Comparison of ENCODE assay signal across 8 cellular contexts in the genomic region with DNA sequence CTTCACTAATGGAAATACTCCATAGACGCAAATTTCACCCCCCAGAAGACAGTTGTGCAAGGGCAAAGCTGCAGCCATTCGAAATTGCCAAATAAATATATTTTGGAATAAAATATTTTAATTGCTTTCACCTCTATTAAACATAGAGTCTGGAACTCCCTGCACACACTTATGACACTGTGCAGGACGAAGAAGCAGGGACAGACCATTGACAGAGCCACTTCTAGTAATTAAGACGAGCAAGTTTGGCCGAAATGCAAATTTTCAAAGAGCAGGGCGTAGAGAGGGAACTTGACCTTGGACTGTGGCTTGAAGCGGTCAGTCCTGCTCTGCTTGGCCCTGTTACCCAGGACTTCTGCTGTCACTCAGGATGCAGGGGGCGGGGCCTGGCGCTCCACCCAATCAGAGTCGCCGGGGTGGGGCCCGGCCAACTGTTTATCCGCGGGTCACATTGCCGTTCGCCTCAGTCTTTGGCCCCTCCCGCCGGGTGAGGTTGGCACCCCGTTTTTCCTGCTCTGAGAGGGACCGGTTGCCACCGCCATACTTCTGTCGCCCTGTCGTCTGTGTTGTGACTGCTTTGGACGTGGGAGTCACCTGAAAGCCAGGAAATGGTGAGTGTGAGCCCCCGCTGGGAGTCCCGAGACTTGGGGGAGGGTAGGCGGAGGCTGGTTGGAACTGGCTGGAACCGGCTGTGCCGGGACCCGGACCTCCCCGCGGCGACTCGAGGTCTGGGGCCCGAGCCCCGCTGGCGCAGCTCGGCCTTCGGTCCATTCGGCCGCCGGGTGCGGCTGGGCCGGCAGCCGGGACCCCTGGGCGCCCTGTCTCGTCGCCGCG. TPM values are rescaled to one million over a fixed set of nuclear protein-coding genes. Genes with fewer than 3 reads are reported as not detected.
DNase-seq lines count a peak whose midpoint lies in the region; ATAC-seq, FAIRE-seq and TF ChIP-seq lines count a peak whose summit lies in the region.

A gene (plus strand): TSS at position 466 of the 834 bp plus-strand sequence. CDS start 143 bp downstream, at position 609.

- DNase-seq in D721Med (ENCODE audit: insufficient read length, low spot score): peak; percentile 77
- DNase-seq in NCI-H146 (lab: John Stamatoyannopoulos, UW): peak; percentile 96
- peak; percentile 69 for DNase-seq in activated CD4-positive, alpha-beta T cell treated with anti-CD3 and anti-CD28 coated beads, Interleukin-2, amount 10 ng/mL, durations not matched to agents 7 days and 5 days
- peak; percentile 88 for DNase-seq in dedifferentiated amniotic fluid mesenchymal stem cell (ENCODE audit: extremely low spot score)
- DNase-seq in left colon: peak; percentile 98
- peak; percentile 65 to 78 for DNase-seq in stimulated activated CD4-positive, alpha-beta T cell treated with anti-CD3 and anti-CD28 coated beads, Interleukin-15, amount 100 ng/mL, for 48 hours (ENCODE audit: low read depth in 2 of 2)
- no peak for DNase-seq in NCI-H2171 (lab: John Stamatoyannopoulos, UW)

- H3K4me3 Mint-ChIP-seq in activated CD4-positive, alpha-beta T cell treated with anti-CD3 and anti-CD28 coated beads, Interleukin-2, amount 10 ng/mL, durations not matched to agents 7 days and 5 days: peak within 1 kb of the TSS; percentile 78

- peaks cover 8% of the 10 kb centered on the region for H3K9me3 Mint-ChIP-seq in activated CD4-positive, alpha-beta T cell treated with anti-CD3 and anti-CD28 coated beads, Interleukin-2, amount 10 ng/mL, durations not matched to agents 7 days and 5 days

- ATAC-seq in GM21737 (IDR thresholded peaks at IDR 0.05; ENCODE audit: unreplicated experiment): peak; percentile 83
- ATAC-seq in left colon: peak; percentile 97

- CTCF ChIA-PET in activated CD4-positive, alpha-beta T cell treated with anti-CD3 and anti-CD28 coated beads, Interleukin-2, amount 10 ng/mL, durations not matched to agents 7 days and 5 days (lab: Charles Lee): no interaction called here

- POLR2A ChIA-PET in activated CD4-positive, alpha-beta T cell treated with anti-CD3 and anti-CD28 coated beads, Interleukin-2, amount 10 ng/mL, durations not matched to agents 7 days and 5 days (lab: Charles Lee): no interaction called here

- peaks cover 10% of the 10 kb centered on the region for H3K4me1 Mint-ChIP-seq in activated CD4-positive, alpha-beta T cell treated with anti-CD3 and anti-CD28 coated beads, Interleukin-2, amount 10 ng/mL, durations not matched to agents 7 days and 5 days

- intact Hi-C loops in left colon (cut with DNase I, micrococcal nuclease): no loop called here

- FAIRE-seq in D721Med (lab: Jason Lieb, UNC): no peak

- H3K27ac Mint-ChIP-seq in activated CD4-positive, alpha-beta T cell treated with anti-CD3 and anti-CD28 coated beads, Interleukin-2, amount 10 ng/mL, durations not matched to agents 7 days and 5 days: peak within 1 kb of the TSS; percentile 88

- H3K27me3 Mint-ChIP-seq in activated CD4-positive, alpha-beta T cell treated with anti-CD3 and anti-CD28 coated beads, Interleukin-2, amount 10 ng/mL, durations not matched to agents 7 days and 5 days: no peaks in the 10 kb centered on the region

- TF ChIP-seq CTCF in D721Med (IDR thresholded peaks at IDR 0.05; ENCODE audit: insufficient read depth, missing control alignments): no peak

- H3K36me3 Mint-ChIP-seq in activated CD4-positive, alpha-beta T cell treated with anti-CD3 and anti-CD28 coated beads, Interleukin-2, amount 10 ng/mL, durations not matched to agents 7 days and 5 days (ENCODE audit: low read depth): peaks cover 6% of the 10 kb centered on the region

RNA-seq across cellular contexts. Expression of the gene that starts here (rescaled TPM):
- total RNA-seq in activated CD4-positive, alpha-beta T cell treated with anti-CD3 and anti-CD28 coated beads, Interleukin-2, amount 10 ng/mL, durations not matched to agents 7 days and 5 days: 1 to 10 TPM; 3.5 to 3.6 TPM
- 10 to 100 TPM in 1 of 2 donors, 1 to 10 TPM in 1; 8.6 to 13.5 TPM for total RNA-seq in left colon
